In the genomic region with DNA sequence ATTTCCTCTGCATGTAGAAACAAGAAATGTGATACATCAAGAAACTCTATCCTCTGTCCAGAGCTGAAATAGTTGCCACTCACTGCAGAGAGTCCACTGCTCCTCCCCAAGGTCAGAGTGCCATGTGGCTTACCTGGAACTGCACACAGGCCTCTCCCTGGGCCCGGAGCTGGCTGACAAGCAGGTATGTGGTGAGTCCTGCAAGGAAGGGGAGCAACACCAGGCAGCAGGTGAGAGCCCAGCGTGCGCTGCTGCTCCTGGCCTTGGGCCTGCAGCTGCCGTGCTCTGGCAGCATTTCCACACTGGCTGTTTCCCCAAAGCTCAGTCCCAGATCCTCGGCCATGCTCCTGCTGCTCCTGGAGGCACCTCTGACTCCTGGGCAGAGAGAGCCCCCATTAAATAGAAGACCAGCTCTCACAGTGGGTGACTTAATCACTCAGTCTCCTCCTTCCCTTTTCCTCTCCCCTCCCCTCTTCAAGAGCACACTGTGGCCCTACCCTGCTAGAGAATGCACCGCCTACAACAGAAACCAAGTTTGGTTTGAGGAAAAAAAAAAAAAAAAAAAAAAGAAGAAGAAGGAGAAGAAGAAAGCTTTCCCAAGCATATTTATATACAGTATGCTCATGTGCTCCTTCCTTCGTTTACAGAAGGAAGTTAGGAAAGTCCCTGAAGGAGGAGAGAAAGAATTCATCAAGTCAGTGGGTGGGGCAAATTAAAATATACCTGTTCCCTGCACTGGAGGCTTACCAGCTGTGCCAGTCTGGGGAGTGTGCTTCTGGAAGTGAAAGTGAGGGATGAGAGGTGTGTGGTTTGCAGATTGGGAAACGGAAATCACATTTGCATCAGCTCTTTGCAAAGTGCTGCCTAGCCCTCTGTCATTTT, we compare ENCODE assay signal across 1 cellular context.
TF ChIP-seq lines count a peak whose summit lies in the region.

TSS of gene TNFSF15 (minus strand) at position 370 of the 882 bp plus-strand sequence. CDS start at position 343, 27 bp downstream.

TF ChIP-seq in H1, 55 proteins besides CTCF, POLR2A, EP300 and RAD21:
- TF ChIP-seq CBX5 (IDR thresholded peaks at IDR 0.05; ENCODE audit: low read depth, low read length) (no peak), KDM5A (IDR thresholded peaks at IDR 0.05; ENCODE audit: low read length) (no peak), TEAD4 (IDR thresholded peaks at IDR 0.05; ENCODE audit: low read depth, low read length) (0 out of 2 replicates have a peak, but pooled peaks have one; percentile 47), CHD1 (IDR thresholded peaks at IDR 0.05; ENCODE audit: low read depth, low read length) (no peak), GABPA (IDR thresholded peaks at IDR 0.05; ENCODE audit: borderline replicate concordance, insufficient read depth, low read length) (no peak), ASH2L (IDR thresholded peaks at IDR 0.05; ENCODE audit: low read length) (peak; percentile 43), YY1 (IDR thresholded peaks at IDR 0.05; ENCODE audit: low read depth, low read length) (0 out of 2 replicates have a peak, but pooled peaks have one; percentile 9)
- TF ChIP-seq, protein P1, sequence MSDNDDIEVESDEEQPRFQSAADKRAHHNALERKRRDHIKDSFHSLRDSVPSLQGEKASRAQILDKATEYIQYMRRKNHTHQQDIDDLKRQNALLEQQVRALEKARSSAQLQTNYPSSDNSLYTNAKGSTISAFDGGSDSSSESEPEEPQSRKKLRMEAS (IDR thresholded peaks at IDR 0.05): peak; percentile 27; the same call in 1 of the 2 replicates
TF ChIP-seq in H1: peak in this region for 4.
